Comparison of ENCODE assay signal across 17 cellular contexts in the genomic region with DNA sequence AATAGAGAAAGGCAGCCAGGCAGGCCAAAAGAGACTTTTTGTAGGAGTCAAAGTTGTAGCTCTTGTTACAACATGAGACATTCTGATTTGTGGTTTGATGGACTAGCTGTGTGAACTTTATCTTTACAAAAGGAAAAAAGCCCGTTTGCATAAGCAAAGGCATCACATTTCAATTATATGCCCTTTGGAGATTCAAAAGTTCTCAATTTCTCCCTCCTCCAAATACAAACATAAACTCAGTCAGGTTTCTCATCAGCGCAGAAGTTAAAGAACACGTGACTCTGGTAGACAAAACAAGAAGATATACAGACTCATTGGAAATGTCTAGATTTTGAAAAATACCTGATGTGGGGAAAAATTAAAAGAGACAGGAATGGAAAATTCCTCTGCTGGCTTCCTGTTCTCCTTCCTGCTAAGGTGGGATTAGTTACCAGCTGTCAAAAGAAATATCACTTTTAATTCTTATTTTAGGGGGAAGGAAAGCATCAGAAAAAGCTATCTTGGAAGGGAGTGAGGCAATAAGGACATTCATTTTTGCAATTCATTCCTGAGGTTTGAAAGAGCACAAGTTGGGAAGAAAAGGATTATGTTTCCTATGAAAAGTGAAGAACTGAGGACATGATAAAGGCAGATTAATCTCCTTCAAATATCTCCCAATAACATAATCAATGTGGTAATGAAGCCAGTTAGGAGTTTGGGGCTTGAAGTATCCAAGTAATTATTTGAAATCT. TPM values are rescaled to one million over a fixed set of nuclear protein-coding genes. Genes with fewer than 3 reads are reported as not detected.
DNase-seq lines count a peak whose midpoint lies in the region; ATAC-seq and TF ChIP-seq lines count a peak whose summit lies in the region.
"Had no signal": no experiment of that assay in that cellular context is flagged by ENCODE, and none has a peak within 500 bp of the region (broad histone marks: within the 10 kb centered on the region; RNA-seq: fewer than 3 reads in every experiment).

No MANE protein-coding gene starts in this region.

- H3K4me1 Mint-ChIP-seq in GM23338 (peaks cover 15% of the 10 kb centered on the region; the same call in 2 of the 3 replicates), nephron progenitor cell (peaks cover 77% of the 10 kb centered on the region)

- 47 to 54% methylated on average over 3 of the region's 3 CpGs for WGBS in body of pancreas, 2 donors

- no peak for TF ChIP-seq CTCF in GM23338 (conservative IDR thresholded peaks at IDR 0.05; ENCODE audit: low read depth in 2 of 2)
- TF ChIP-seq CTCF in PC-9 (conservative IDR thresholded peaks at IDR 0.05), result no peak
- no peak for TF ChIP-seq CTCF in fibroblast of lung (conservative IDR thresholded peaks at IDR 0.05 in 1 of 2, IDR thresholded peaks at IDR 0.05 in 1 of 2; ENCODE audit: low read depth in 1 of 2, low read length in 2 of 2)
- TF ChIP-seq CTCF in nephron progenitor cell (IDR thresholded peaks at IDR 0.05), result no peak
- TF ChIP-seq CTCF in body of pancreas (IDR thresholded peaks at IDR 0.05), result no peak

- no peaks in the 10 kb centered on the region for H3K9me2 ChIP-seq in GM23338 (ENCODE audit: insufficient read depth)
- no peaks in the 10 kb centered on the region for H3K9me2 ChIP-seq in PC-9 (ENCODE audit: insufficient read depth)

- H3K27ac Mint-ChIP-seq in GM23338, result no peak overlapping the region; the same call in 1 of the 2 replicates
- peak overlapping the region; percentile 52 for H3K27ac Mint-ChIP-seq in nephron progenitor cell
- H3K27ac Mint-ChIP-seq: CD8-positive, alpha-beta T cell; HFFc6 had no signal

- no peaks in the 10 kb centered on the region for H3K36me3 ChIP-seq in GM23338 (ENCODE audit: insufficient read depth)
- no peaks in the 10 kb centered on the region for H3K36me3 ChIP-seq in PC-9 (ENCODE audit: low read depth)
- H3K36me3 ChIP-seq in fibroblast of lung (ENCODE audit: control insufficient read depth, insufficient read depth, low read length), result no peaks in the 10 kb centered on the region
- no peaks in the 10 kb centered on the region for H3K36me3 ChIP-seq in body of pancreas (replicated peaks in 1 of 2; ENCODE audit: insufficient read depth in 1 of 2, low read depth in 2 of 2)
- H3K36me3 ChIP-seq: BE2C had no signal

- H4K20me1 ChIP-seq in GM23338 (replicated peaks; ENCODE audit: insufficient read depth), result no peaks in the 10 kb centered on the region
- H4K20me1 ChIP-seq in PC-9 (ENCODE audit: insufficient read depth), result no peaks in the 10 kb centered on the region
- H4K20me1 ChIP-seq in fibroblast of lung (ENCODE audit: control insufficient read depth, extremely low read depth, insufficient read depth, low read length), result no peaks in the 10 kb centered on the region

- H3K27ac ChIP-seq in GM23338 (ENCODE audit: low read depth) (no peak overlapping the region), PC-9 (no peak overlapping the region), fibroblast of lung (ENCODE audit: insufficient read depth, low read length) (no peak overlapping the region), body of pancreas (no peak overlapping the region)

- no peak overlapping the region for H3K9ac ChIP-seq in fibroblast of lung (ENCODE audit: insufficient read depth, low read length)

- H3K4me3 Mint-ChIP-seq in GM23338 (no peak overlapping the region), nephron progenitor cell (peak overlapping the region; percentile 18)
- H3K4me3 Mint-ChIP-seq: CD8-positive, alpha-beta T cell; HFFc6 had no signal

- TF ChIP-seq POLR2A in body of pancreas (IDR thresholded peaks at IDR 0.05), result no peak

- POLR2A ChIA-PET in PC-9 (lab: Charles Lee; ENCODE audit: unreplicated experiment), result no interaction called here

- H3F3A ChIP-seq in GM23338 (replicated peaks; ENCODE audit: low read depth) (no peaks in the 10 kb centered on the region), PC-9 (ENCODE audit: insufficient read depth, low read depth) (no peaks in the 10 kb centered on the region; the same call in 1 of the 2 replicates)

- peaks cover 11% of the 10 kb centered on the region; the same call in 1 of the 2 replicates for H3K4me1 ChIP-seq in GM23338 (ENCODE audit: insufficient read depth)
- H3K4me1 ChIP-seq in PC-9 (replicated peaks; ENCODE audit: insufficient read depth), result peaks cover 10% of the 10 kb centered on the region
- H3K4me1 ChIP-seq in fibroblast of lung (ENCODE audit: control insufficient read depth, extremely low read depth, insufficient read depth, low read length), result no peaks in the 10 kb centered on the region
- H3K4me1 ChIP-seq in body of pancreas, result peaks cover 14% of the 10 kb centered on the region
- H3K4me1 ChIP-seq: BE2C had no signal

- H3K9me3 ChIP-seq in PC-9 (ENCODE audit: insufficient read depth, low read depth), result no peaks in the 10 kb centered on the region
- no peaks in the 10 kb centered on the region for H3K9me3 ChIP-seq in fibroblast of lung (ENCODE audit: control insufficient read depth, insufficient read depth, low read depth, low read length)
- no peaks in the 10 kb centered on the region for H3K9me3 ChIP-seq in body of pancreas
- H3K9me3 ChIP-seq: BE2C had no signal

- 0 out of 2 replicates have a peak overlapping the region, but pooled peaks have one; percentile 23 for H3K4me2 ChIP-seq in GM23338
- peak overlapping the region; percentile 18 for H3K4me2 ChIP-seq in PC-9
- H3K4me2 ChIP-seq in fibroblast of lung (ENCODE audit: extremely low read depth, insufficient read depth, low read length), result no peak overlapping the region

- H2AFZ ChIP-seq in GM23338 (no peak overlapping the region), PC-9 (peak overlapping the region; percentile 46; the same call in 1 of the 2 replicates), fibroblast of lung (ENCODE audit: low read length) (no peak overlapping the region)

- BruUV-seq in PC-9 (replicated peaks; lab: Mats Ljungman, UMichigan), result no TSS peak

- H3K4me3 ChIP-seq in GM23338, result no peak overlapping the region
- H3K4me3 ChIP-seq in PC-9, result no peak overlapping the region
- H3K4me3 ChIP-seq in fibroblast of lung (replicated peaks in 1 of 4; ENCODE audit: control extremely low read depth in 1 of 4, insufficient read depth in 1 of 4, low read depth in 3 of 4, low read length in 4 of 4), result no peak overlapping the region
- H3K4me3 ChIP-seq in body of pancreas, result no peak overlapping the region

- CTCF ChIA-PET in PC-9 (lab: Charles Lee), result no interaction called here

- H3K9me3 Mint-ChIP-seq in GM23338, result no peaks in the 10 kb centered on the region
- no peaks in the 10 kb centered on the region for H3K9me3 Mint-ChIP-seq in nephron progenitor cell
- H3K9me3 Mint-ChIP-seq: CD8-positive, alpha-beta T cell; HFFc6 had no signal

- H3K27me3 ChIP-seq in GM23338 (ENCODE audit: insufficient read depth) (no peaks in the 10 kb centered on the region), PC-9 (ENCODE audit: insufficient read depth, low read depth) (no peaks in the 10 kb centered on the region), fibroblast of lung (ENCODE audit: control insufficient read depth, insufficient read depth, low read length) (no peaks in the 10 kb centered on the region), body of pancreas (no peaks in the 10 kb centered on the region)

- H3K79me2 ChIP-seq in GM23338 (replicated peaks; ENCODE audit: insufficient read depth), result no peaks in the 10 kb centered on the region
- no peaks in the 10 kb centered on the region for H3K79me2 ChIP-seq in PC-9 (ENCODE audit: low read depth)
- H3K79me2 ChIP-seq in fibroblast of lung (ENCODE audit: control insufficient read depth, insufficient read depth, low read length), result no peaks in the 10 kb centered on the region

- H3K36me3 Mint-ChIP-seq in GM23338 (ENCODE audit: low read depth), result no peaks in the 10 kb centered on the region
- H3K36me3 Mint-ChIP-seq in nephron progenitor cell (ENCODE audit: low read depth), result no peaks in the 10 kb centered on the region
- H3K36me3 Mint-ChIP-seq: CD8-positive, alpha-beta T cell had no signal

- ATAC-seq in GM23338 (no peak), body of pancreas (no peak)
- ATAC-seq: CD8-positive, alpha-beta T cell had no signal

- H3K27me3 Mint-ChIP-seq in GM23338 (ENCODE audit: insufficient read depth, low read depth, poor library complexity) (no peaks in the 10 kb centered on the region), nephron progenitor cell (ENCODE audit: low read depth, poor library complexity) (no peaks in the 10 kb centered on the region)

- intact Hi-C loops in PC-9 (cut with micrococcal nuclease; ENCODE audit: unreplicated experiment), result no loop called here
- intact Hi-C loops in body of pancreas (cut with DNase I), result no loop called here

- no peak for DNase-seq in GM23338 (ENCODE audit: low spot score)
- no peak for DNase-seq in PC-9
- DNase-seq in fibroblast of lung (ENCODE audit: low read depth in 2 of 2), result peak; percentile 23 to 74
- no peak for DNase-seq in nephron progenitor cell
- no peak for DNase-seq in C1 segment of cervical spinal cord (lab: John Stamatoyannopoulos, UW)
- no peak for DNase-seq in body of pancreas
- DNase-seq in NCI-H1048 (lab: John Stamatoyannopoulos, UW), result no peak
- no peak for DNase-seq in HCEC 1CT
- DNase-seq: BE2C; CD8-positive, alpha-beta T cell; DMS79 treated with DMSO at 0.1 percent for 48 hours; HFFc6; Karpas-422; NCI-H1436; NCI-H2029 treated with DMSO at 0.1 percent for 48 hours; NCI-H510A; SHP77 treated with DMSO at 0.1 percent for 48 hours had no signal

TF ChIP-seq in GM23338, 12 proteins besides CTCF, POLR2A, EP300 and RAD21:
- no peak for TF ChIP-seq EZH2phosphoT487 (IDR thresholded peaks at IDR 0.05; ENCODE audit: unreplicated experiment)

RNA-seq across cellular contexts. Expression of a gene that starts 4.6 kb away (rescaled TPM):
- not detected in 2 replicates for total RNA-seq in GM23338 (2014; rRNA removed; shearing (Covaris generic))
- not detected in 2 replicates for polyA plus RNA-seq in GM23338 (2016; fragmentation: Nextera tagmentation; extraction: Ambion mirVana)
- total RNA-seq in PC-9 (2021), result not detected in 2 replicates
- total RNA-seq in fibroblast of lung, result under 0.01 TPM in 1 of 2 replicates, not detected in the other
- polyA plus RNA-seq in fibroblast of lung, result not detected in 2 replicates
- not detected in 2 replicates for polyA plus RNA-seq in fibroblast of lung (2012)
- not detected in 2 replicates for polyA minus RNA-seq in fibroblast of lung (ENCODE audit: low replicate concordance)
- total RNA-seq in body of pancreas, result 10 to 100 TPM; 53.4 to 58.6 TPM
- total RNA-seq: CD8-positive, alpha-beta T cell; HFFc6 had no signal

Comparison
In these comparisons a context has a peak if more than half of its experiments do, and no peak if none do; other contexts are left out.
1. DNase-seq: peak in fibroblast of lung (2 of 2); none in GM23338 (single experiment), PC-9 (0 of 2), nephron progenitor cell (single experiment), C1 segment of cervical spinal cord (0 of 14), body of pancreas (0 of 4), NCI-H1048 (single experiment) and HCEC 1CT (single experiment).
2. RNA of a gene that starts 4.6 kb away (total RNA-seq): 53.4 to 58.6 TPM in body of pancreas; not detected in GM23338, not detected in PC-9 and under 0.01 TPM in fibroblast of lung; every median in the first group is over 10 times any median in the second.